Comparison of ENCODE assay signal across 4 cellular contexts in the genomic region with DNA sequence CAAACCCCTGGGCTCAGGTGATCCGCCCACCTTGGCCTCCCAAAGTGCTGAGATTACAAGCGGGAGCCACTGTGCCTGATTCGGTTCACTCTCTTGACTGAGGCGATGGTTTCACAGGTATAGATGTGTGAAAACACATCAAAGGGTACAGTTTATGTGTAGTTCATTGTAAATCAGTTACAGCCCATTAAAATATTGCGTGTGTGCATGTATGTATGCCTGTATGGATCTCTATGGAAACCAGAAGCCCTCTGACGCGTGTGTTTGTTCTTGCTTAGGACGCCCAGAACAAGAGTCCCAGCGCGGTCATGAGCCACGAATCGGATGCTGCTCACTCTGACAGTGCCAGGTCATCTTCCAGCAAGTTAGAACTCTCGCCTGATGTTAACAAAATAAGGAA. TPM values are rescaled to one million over a fixed set of nuclear protein-coding genes. Genes with fewer than 3 reads are reported as not detected.
"Had no signal": no experiment of that assay in that cellular context is flagged by ENCODE, and none has a peak within 500 bp of the region (broad histone marks: within the 10 kb centered on the region; RNA-seq: fewer than 3 reads in every experiment).

No MANE protein-coding gene starts in this region.

RNA-seq across cellular contexts. Expression of a gene that starts 35.5 kb away (rescaled TPM):
- total RNA-seq: M059J, Peyer's patch, Right ventricle myocardium superior, SJSA1 had no signal
